ENCODE assay signal across 16 cellular contexts in the genomic region with DNA sequence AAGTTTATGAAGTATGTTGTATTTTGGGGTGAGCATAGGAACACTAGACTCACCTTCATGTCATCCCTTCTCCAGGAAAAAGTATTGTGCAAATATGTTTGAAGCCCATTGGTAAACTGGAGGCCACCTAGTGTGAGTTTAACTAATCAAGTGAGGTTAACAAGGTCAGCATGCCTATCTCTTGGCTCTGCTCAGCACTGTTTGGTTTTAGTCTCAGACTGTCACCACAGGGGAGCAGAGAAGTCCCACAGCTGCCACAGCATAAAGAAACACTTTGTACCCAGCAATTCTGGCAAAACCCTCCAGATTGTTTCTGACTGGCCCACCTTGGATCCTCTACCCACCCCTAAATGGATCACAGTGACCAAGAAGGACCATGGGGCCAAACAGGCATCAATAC.
DNase-seq lines count a peak whose midpoint lies in the region; ATAC-seq lines count a peak whose summit lies in the region.
"Had no signal": no experiment of that assay in that cellular context is flagged by ENCODE, and none has a peak within 500 bp of the region (broad histone marks: within the 10 kb centered on the region; RNA-seq: fewer than 3 reads in every experiment).

No MANE protein-coding gene starts in this region.

- no peaks in the 10 kb centered on the region for H3K4me1 ChIP-seq in naive thymus-derived CD4-positive, alpha-beta T cell (ENCODE audit: control insufficient read depth in 2 of 2, insufficient read depth in 2 of 2, low read length in 2 of 2)
- no peaks in the 10 kb centered on the region for H3K4me1 ChIP-seq in mesenchymal stem cell (ENCODE audit: control insufficient read depth, insufficient read depth, low read depth, low read length)
- H3K4me1 ChIP-seq: BLaER1, HAP-1 had no signal

- H3K27me3 Mint-ChIP-seq in naive thymus-derived CD4-positive, alpha-beta T cell = peaks cover 0 to 12% (median 5%) of the 10 kb centered on the region in 5 donors

- H3K36me3 ChIP-seq in naive thymus-derived CD4-positive, alpha-beta T cell (ENCODE audit: control insufficient read depth in 2 of 3, insufficient read depth in 3 of 3, low read length in 3 of 3) = no peaks in the 10 kb centered on the region
- H3K36me3 ChIP-seq in mesenchymal stem cell (ENCODE audit: control insufficient read depth in 1 of 2, insufficient read depth in 2 of 2, low read depth in 1 of 2, low read length in 2 of 2) = peaks cover 14 to 52% of the 10 kb centered on the region in 2 experiments
- H3K36me3 ChIP-seq: HAP-1 had no signal

- H4K91ac ChIP-seq in mesenchymal stem cell (ENCODE audit: low read length) = no peak overlapping the region

- no peak for DNase-seq in Right ventricle myocardium inferior (ENCODE audit: missing footprints)
- no peak for DNase-seq in left cardiac atrium
- no peak for DNase-seq in left ventricle myocardium superior
- DNase-seq in cardiac septum (ENCODE audit: low spot score) = no peak
- DNase-seq in naive thymus-derived CD4-positive, alpha-beta T cell = no peak
- DNase-seq in activated naive CD4-positive, alpha-beta T cell treated with anti-CD3 and anti-CD28 coated beads, Interleukin-2, amount 50 U/mL, for 16 hours = no peak
- DNase-seq in mesenchymal stem cell = no peak
- DNase-seq: 8988T; CD4-positive, alpha-beta memory T cell; DMS153; DMS79; GDM1; GM23248 had no signal

- H2AFZ ChIP-seq in mesenchymal stem cell (ENCODE audit: low read depth, low read length) = no peak overlapping the region
- H2AFZ ChIP-seq: GM23248 had no signal

- H2BK12ac ChIP-seq in mesenchymal stem cell (ENCODE audit: low read length in 2 of 2) = no peak overlapping the region

- CTCF ChIA-PET in naive thymus-derived CD4-positive, alpha-beta T cell (lab: Charles Lee) = no interaction called here

- H3K4me2 ChIP-seq in mesenchymal stem cell (ENCODE audit: low read length, poor library complexity, severe bottlenecking) = no peak overlapping the region
- H3K4me2 ChIP-seq: BLaER1 had no signal

- no peak overlapping the region for H2BK5ac ChIP-seq in mesenchymal stem cell (ENCODE audit: low read depth, low read length, poor library complexity, severe bottlenecking)

- H3K9me3 ChIP-seq in naive thymus-derived CD4-positive, alpha-beta T cell (ENCODE audit: control insufficient read depth in 2 of 3, low read length in 3 of 3) = no peaks in the 10 kb centered on the region
- no peaks in the 10 kb centered on the region for H3K9me3 ChIP-seq in mesenchymal stem cell (ENCODE audit: control insufficient read depth, low read length)
- H3K9me3 ChIP-seq: BLaER1, HAP-1 had no signal

- no peak overlapping the region for H2BK15ac ChIP-seq in mesenchymal stem cell (ENCODE audit: low read depth, poor library complexity, severe bottlenecking)

- no peaks in the 10 kb centered on the region for H3K27me3 ChIP-seq in naive thymus-derived CD4-positive, alpha-beta T cell (ENCODE audit: control insufficient read depth in 2 of 2, insufficient read depth in 2 of 2, low read length in 2 of 2)
- H3K27me3 ChIP-seq in mesenchymal stem cell (ENCODE audit: control insufficient read depth in 1 of 2, insufficient read depth in 1 of 2, low read length in 2 of 2) = no peaks in the 10 kb centered on the region
- H3K27me3 ChIP-seq: BLaER1 had no signal

- POLR2A ChIA-PET in naive thymus-derived CD4-positive, alpha-beta T cell (lab: Charles Lee) = no interaction called here

- H3K14ac ChIP-seq in mesenchymal stem cell (ENCODE audit: low read length in 2 of 2) = no peak overlapping the region

- H3K36me3 Mint-ChIP-seq in naive thymus-derived CD4-positive, alpha-beta T cell = no peaks in the 10 kb centered on the region
- H3K36me3 Mint-ChIP-seq: CD14-positive monocyte; CD4-positive, alpha-beta memory T cell had no signal

- no peak overlapping the region for H3K18ac ChIP-seq in mesenchymal stem cell (ENCODE audit: low read depth in 1 of 2, low read length in 2 of 2)

- H3K79me1 ChIP-seq in mesenchymal stem cell (replicated peaks; ENCODE audit: low read length, poor library complexity, severe bottlenecking) = no peaks in the 10 kb centered on the region

- no peak overlapping the region for H3K27ac ChIP-seq in naive thymus-derived CD4-positive, alpha-beta T cell (ENCODE audit: low read depth, low read length)
- H3K27ac ChIP-seq in mesenchymal stem cell (ENCODE audit: low read length, poor library complexity, severe bottlenecking) = no peak overlapping the region
- H3K27ac ChIP-seq: BLaER1, GM23248 had no signal

- no peak overlapping the region for H2AK5ac ChIP-seq in mesenchymal stem cell (ENCODE audit: low read length, severe bottlenecking)

- H3K9ac ChIP-seq in mesenchymal stem cell (ENCODE audit: low read length) = no peak overlapping the region
- H3K9ac ChIP-seq: BLaER1, GM23248 had no signal

- H4K8ac ChIP-seq in mesenchymal stem cell (ENCODE audit: low read length) = no peak overlapping the region

- no peak overlapping the region for H3K23ac ChIP-seq in mesenchymal stem cell (ENCODE audit: low read length in 2 of 2)

- H3K27ac Mint-ChIP-seq in naive thymus-derived CD4-positive, alpha-beta T cell = no peak overlapping the region
- H3K27ac Mint-ChIP-seq: CD14-positive monocyte; CD4-positive, alpha-beta memory T cell had no signal

- peaks cover 0 to 1% (median 0%) of the 10 kb centered on the region in 11 donors for H3K9me3 Mint-ChIP-seq in naive thymus-derived CD4-positive, alpha-beta T cell
- H3K9me3 Mint-ChIP-seq: CD4-positive, alpha-beta memory T cell had no signal

- ATAC-seq in Right ventricle myocardium inferior (peak; percentile 64), left cardiac atrium (no peak), left ventricle myocardium superior (peak; percentile 61)
- ATAC-seq in naive thymus-derived CD4-positive, alpha-beta T cell = peak; percentile 18

- no peak overlapping the region for H3K4me3 ChIP-seq in naive thymus-derived CD4-positive, alpha-beta T cell (ENCODE audit: low read length)
- H3K4me3 ChIP-seq in mesenchymal stem cell (ENCODE audit: insufficient read depth in 1 of 2, low read depth in 1 of 2, low read length in 2 of 2) = no peak overlapping the region
- H3K4me3 ChIP-seq: BLaER1, GM23248, HAP-1 had no signal

- intact Hi-C loops in Right ventricle myocardium inferior (cut with DNase I) (no loop called here), left cardiac atrium (cut with DNase I) (no loop called here), left ventricle myocardium superior (cut with micrococcal nuclease) (no loop called here), cardiac septum (cut with DNase I) (no loop called here)
- intact Hi-C loops in naive thymus-derived CD4-positive, alpha-beta T cell (cut with micrococcal nuclease) = no loop called here

- no peaks in the 10 kb centered on the region for H3K4me1 Mint-ChIP-seq in naive thymus-derived CD4-positive, alpha-beta T cell
- H3K4me1 Mint-ChIP-seq: CD14-positive monocyte; CD4-positive, alpha-beta memory T cell had no signal

- H3K4ac ChIP-seq in mesenchymal stem cell (ENCODE audit: low read depth in 1 of 2, low read length in 2 of 2) = no peak overlapping the region

- H2BK120ac ChIP-seq in mesenchymal stem cell (ENCODE audit: low read depth, low read length) = no peak overlapping the region

- no peak overlapping the region for H3K4me3 Mint-ChIP-seq in naive thymus-derived CD4-positive, alpha-beta T cell
- H3K4me3 Mint-ChIP-seq: CD14-positive monocyte; CD4-positive, alpha-beta memory T cell had no signal

Comparison
In these comparisons a context has a peak if more than half of its experiments do, and no peak if none do; other contexts are left out.
1. ATAC-seq: peak in Right ventricle myocardium inferior (single experiment), left ventricle myocardium superior (single experiment) and naive thymus-derived CD4-positive, alpha-beta T cell (single experiment); none in left cardiac atrium (0 of 2).